ENCODE assay signal across 1 cellular context in the genomic region with DNA sequence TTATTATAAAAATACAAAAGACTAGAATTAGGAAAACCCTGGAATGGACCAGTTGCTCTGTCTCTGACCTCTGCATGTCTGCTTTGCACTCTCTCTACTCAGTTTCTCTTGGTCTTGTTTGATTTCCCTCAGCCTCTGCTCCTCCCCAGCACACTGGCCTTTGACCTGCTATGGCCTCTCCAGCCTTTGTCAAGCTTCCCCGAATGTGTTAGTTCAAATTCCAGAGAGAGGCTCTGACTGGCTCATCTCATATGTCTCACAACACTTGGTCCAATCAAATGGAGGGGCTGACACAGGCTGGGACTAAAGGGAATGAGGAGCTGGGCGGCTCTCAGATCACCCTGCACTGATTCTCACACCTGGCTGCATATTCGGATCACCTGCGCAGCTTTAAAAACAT.
TF ChIP-seq lines count a peak whose summit lies in the region.

No MANE protein-coding gene starts in this region.

TF ChIP-seq in HepG2, 621 proteins besides CTCF, POLR2A, EP300 and RAD21 (continued from another document and continues in another):
- TF ChIP-seq EZH2 (conservative IDR thresholded peaks at IDR 0.05; ENCODE audit: low read depth, low read length): no peak
- TF ChIP-seq ZKSCAN5 (CRISPR knock-in tag; IDR thresholded peaks at IDR 0.05): no peak
- TF ChIP-seq, protein P1, sequence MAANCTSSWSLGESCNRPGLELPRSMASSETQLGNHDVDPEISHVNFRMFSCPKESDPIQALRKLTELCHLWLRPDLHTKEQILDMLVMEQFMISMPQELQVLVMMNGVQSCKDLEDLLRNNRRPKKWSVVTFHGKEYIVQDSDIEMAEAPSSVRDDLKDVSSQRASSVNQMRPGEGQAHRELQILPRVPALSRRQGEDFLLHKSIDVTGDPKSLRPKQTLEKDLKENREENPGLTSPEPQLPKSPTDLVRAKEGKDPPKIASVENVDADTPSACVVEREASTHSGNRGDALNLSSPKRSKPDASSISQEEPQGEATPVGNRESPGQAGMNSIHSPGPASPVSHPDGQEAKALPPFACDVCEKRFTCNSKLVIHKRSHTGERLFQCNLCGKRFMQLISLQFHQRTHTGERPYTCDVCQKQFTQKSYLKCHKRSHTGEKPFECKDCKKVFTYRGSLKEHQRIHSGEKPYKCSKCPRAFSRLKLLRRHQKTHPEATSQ (CRISPR knock-in tag; IDR thresholded peaks at IDR 0.05; ENCODE audit: borderline replicate concordance): no peak; the same call in 1 of the 2 replicates
- no peak for TF ChIP-seq MEIS1 (CRISPR knock-in tag; IDR thresholded peaks at IDR 0.05; ENCODE audit: borderline replicate concordance)
- no peak for TF ChIP-seq DNMT1 (CRISPR knock-in tag; IDR thresholded peaks at IDR 0.05)
- TF ChIP-seq NCOA5 (CRISPR knock-in tag; IDR thresholded peaks at IDR 0.05): no peak
- TF ChIP-seq RCOR2 (CRISPR knock-in tag; IDR thresholded peaks at IDR 0.05): 0 out of 2 replicates have a peak, but pooled peaks have one; percentile 31
- TF ChIP-seq RORA (CRISPR knock-in tag; IDR thresholded peaks at IDR 0.05): no peak
- no peak for TF ChIP-seq RNF219 (CRISPR knock-in tag; IDR thresholded peaks at IDR 0.05)
- no peak for TF ChIP-seq ZNF138 (CRISPR knock-in tag; IDR thresholded peaks at IDR 0.05; ENCODE audit: low read depth)
- TF ChIP-seq GPBP1L1 (CRISPR knock-in tag; IDR thresholded peaks at IDR 0.05): no peak
- no peak for TF ChIP-seq ZNF333 (CRISPR knock-in tag; IDR thresholded peaks at IDR 0.05; ENCODE audit: borderline replicate concordance)
- TF ChIP-seq MAFF (IDR thresholded peaks at IDR 0.05; ENCODE audit: low read depth, low read length): no peak
- TF ChIP-seq, protein P2, sequence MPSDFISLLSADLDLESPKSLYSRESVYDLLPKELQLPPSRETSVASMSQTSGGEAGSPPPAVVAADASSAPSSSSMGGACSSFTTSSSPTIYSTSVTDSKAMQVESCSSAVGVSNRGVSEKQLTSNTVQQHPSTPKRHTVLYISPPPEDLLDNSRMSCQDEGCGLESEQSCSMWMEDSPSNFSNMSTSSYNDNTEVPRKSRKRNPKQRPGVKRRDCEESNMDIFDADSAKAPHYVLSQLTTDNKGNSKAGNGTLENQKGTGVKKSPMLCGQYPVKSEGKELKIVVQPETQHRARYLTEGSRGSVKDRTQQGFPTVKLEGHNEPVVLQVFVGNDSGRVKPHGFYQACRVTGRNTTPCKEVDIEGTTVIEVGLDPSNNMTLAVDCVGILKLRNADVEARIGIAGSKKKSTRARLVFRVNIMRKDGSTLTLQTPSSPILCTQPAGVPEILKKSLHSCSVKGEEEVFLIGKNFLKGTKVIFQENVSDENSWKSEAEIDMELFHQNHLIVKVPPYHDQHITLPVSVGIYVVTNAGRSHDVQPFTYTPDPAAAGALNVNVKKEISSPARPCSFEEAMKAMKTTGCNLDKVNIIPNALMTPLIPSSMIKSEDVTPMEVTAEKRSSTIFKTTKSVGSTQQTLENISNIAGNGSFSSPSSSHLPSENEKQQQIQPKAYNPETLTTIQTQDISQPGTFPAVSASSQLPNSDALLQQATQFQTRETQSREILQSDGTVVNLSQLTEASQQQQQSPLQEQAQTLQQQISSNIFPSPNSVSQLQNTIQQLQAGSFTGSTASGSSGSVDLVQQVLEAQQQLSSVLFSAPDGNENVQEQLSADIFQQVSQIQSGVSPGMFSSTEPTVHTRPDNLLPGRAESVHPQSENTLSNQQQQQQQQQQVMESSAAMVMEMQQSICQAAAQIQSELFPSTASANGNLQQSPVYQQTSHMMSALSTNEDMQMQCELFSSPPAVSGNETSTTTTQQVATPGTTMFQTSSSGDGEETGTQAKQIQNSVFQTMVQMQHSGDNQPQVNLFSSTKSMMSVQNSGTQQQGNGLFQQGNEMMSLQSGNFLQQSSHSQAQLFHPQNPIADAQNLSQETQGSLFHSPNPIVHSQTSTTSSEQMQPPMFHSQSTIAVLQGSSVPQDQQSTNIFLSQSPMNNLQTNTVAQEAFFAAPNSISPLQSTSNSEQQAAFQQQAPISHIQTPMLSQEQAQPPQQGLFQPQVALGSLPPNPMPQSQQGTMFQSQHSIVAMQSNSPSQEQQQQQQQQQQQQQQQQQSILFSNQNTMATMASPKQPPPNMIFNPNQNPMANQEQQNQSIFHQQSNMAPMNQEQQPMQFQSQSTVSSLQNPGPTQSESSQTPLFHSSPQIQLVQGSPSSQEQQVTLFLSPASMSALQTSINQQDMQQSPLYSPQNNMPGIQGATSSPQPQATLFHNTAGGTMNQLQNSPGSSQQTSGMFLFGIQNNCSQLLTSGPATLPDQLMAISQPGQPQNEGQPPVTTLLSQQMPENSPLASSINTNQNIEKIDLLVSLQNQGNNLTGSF (CRISPR knock-in tag; IDR thresholded peaks at IDR 0.05): no peak
- TF ChIP-seq HMGXB3 (CRISPR knock-in tag; IDR thresholded peaks at IDR 0.05; ENCODE audit: borderline replicate concordance): no peak
- TF ChIP-seq ZNF235 (CRISPR knock-in tag; IDR thresholded peaks at IDR 0.05; ENCODE audit: borderline replicate concordance): no peak
- TF ChIP-seq SMAD9 (CRISPR knock-in tag; IDR thresholded peaks at IDR 0.05): no peak
- TF ChIP-seq MTF2 (CRISPR knock-in tag; IDR thresholded peaks at IDR 0.05; ENCODE audit: borderline replicate concordance): no peak
- no peak for TF ChIP-seq ADNP (CRISPR knock-in tag; IDR thresholded peaks at IDR 0.05)
- no peak for TF ChIP-seq SIN3A (IDR thresholded peaks at IDR 0.05; ENCODE audit: borderline replicate concordance, low read depth, low read length)
- no peak for TF ChIP-seq KDM4B (CRISPR knock-in tag; IDR thresholded peaks at IDR 0.05)
- TF ChIP-seq ZNF382 (CRISPR knock-in tag; IDR thresholded peaks at IDR 0.05; ENCODE audit: borderline replicate concordance): no peak
- TF ChIP-seq PCBP1 (IDR thresholded peaks at IDR 0.05; ENCODE audit: borderline replicate concordance, low read depth, low read length): no peak
- peak; percentile 68 for TF ChIP-seq ZEB1 (IDR thresholded peaks at IDR 0.05; ENCODE audit: insufficient replicate concordance, low read depth)
- no peak for TF ChIP-seq DNMT3B (CRISPR knock-in tag; conservative IDR thresholded peaks at IDR 0.05)
- TF ChIP-seq ZNF546 (CRISPR knock-in tag; conservative IDR thresholded peaks at IDR 0.05): no peak
- peak; percentile 77; the same call in 1 of the 2 replicates for TF ChIP-seq ZNF609 (CRISPR knock-in tag; IDR thresholded peaks at IDR 0.05; ENCODE audit: borderline replicate concordance)
- TF ChIP-seq SMC3 (IDR thresholded peaks at IDR 0.05; ENCODE audit: low read length): 0 out of 2 replicates have a peak, but pooled peaks have one; percentile 5
- no peak for TF ChIP-seq ZNF792 (CRISPR knock-in tag; IDR thresholded peaks at IDR 0.05)
- TF ChIP-seq IRF1 (CRISPR knock-in tag; IDR thresholded peaks at IDR 0.05; ENCODE audit: low read depth): no peak
- TF ChIP-seq TRAFD1 (CRISPR knock-in tag; IDR thresholded peaks at IDR 0.05; ENCODE audit: borderline replicate concordance): no peak
- no peak for TF ChIP-seq ZNF124 (CRISPR knock-in tag; IDR thresholded peaks at IDR 0.05)
- TF ChIP-seq MTF1 (CRISPR knock-in tag; IDR thresholded peaks at IDR 0.05): no peak
- TF ChIP-seq ZNF468 (CRISPR knock-in tag; IDR thresholded peaks at IDR 0.05): no peak
